ENCODE assay signal across 19 cellular contexts in the genomic region with DNA sequence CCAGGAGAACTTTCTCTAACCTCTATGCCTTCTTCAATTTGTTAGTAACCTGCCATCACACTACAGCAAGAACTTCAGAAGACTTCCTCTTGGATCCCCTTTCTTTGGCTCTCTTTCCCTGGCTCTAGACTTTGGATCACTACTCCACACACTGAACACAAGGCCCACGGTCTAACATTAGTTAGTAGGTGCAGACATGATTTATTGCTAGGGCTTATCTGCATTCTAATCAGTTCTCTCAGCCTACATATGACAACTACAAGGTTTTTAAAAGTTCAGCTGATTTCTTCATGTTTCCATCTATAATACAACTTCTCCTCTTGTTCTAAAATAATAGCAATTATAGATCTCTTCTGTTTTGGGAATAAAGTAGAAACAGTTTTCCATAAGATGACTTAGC.
"Had no signal": no experiment of that assay in that cellular context is flagged by ENCODE, and none has a peak within 500 bp of the region (broad histone marks: within the 10 kb centered on the region; RNA-seq: fewer than 3 reads in every experiment).

No MANE protein-coding gene starts in this region.

- H3K9me3 ChIP-seq: adrenal gland, esophagus squamous epithelium, lower lobe of right lung, sigmoid colon, thoracic aorta, upper lobe of left lung had no signal

- H3K36me3 ChIP-seq: adrenal gland, esophagus squamous epithelium, lower lobe of right lung, sigmoid colon, thoracic aorta, upper lobe of left lung had no signal

- H3K4me1 ChIP-seq: adrenal gland, lower lobe of right lung, sigmoid colon, upper lobe of left lung had no signal

- H3K4me3 ChIP-seq: adrenal gland, esophagus squamous epithelium, lower lobe of right lung, sigmoid colon, thoracic aorta, upper lobe of left lung had no signal

- ATAC-seq: activated naive CD4-positive, alpha-beta T cell treated with anti-CD3 and anti-CD28 coated beads, Interleukin-2, amount 50 U/mL, for 72 hours; left cardiac atrium; lower lobe of right lung; natural killer cell treated with Interleukin-12 subunit alpha and Interleukin-12 subunit beta and Interleukin-15 and Interleukin-18, amount 100 ng/mL, for 72 hours; stimulated activated memory B cell treated with anti-CD40 and anti-IgM and Interleukin-4, amounts not matched to agents 10 μg/mL and 1 μg/mL and 100 μg/mL, for 72 hours had no signal

- H3K27me3 ChIP-seq: adrenal gland, esophagus squamous epithelium, sigmoid colon, upper lobe of left lung had no signal

- H3K27ac ChIP-seq: adrenal gland, esophagus squamous epithelium, lower lobe of right lung, sigmoid colon, thoracic aorta, upper lobe of left lung had no signal

- DNase-seq: activated B cell treated with CpG ODN at 0.5 μM for 24 hours; activated CD4-positive, alpha-beta memory T cell treated with anti-CD3 and anti-CD28 coated beads for 36 hours; activated CD4-positive, alpha-beta T cell treated with anti-CD3 and anti-CD28 coated beads for 4 hours; activated gamma-delta T cell treated with Interleukin-2 at 50 U/mL for 16 hours; activated T-cell treated with anti-CD3 and anti-CD28 coated beads for 4 hours; adrenal gland; effector CD8-positive, alpha-beta T cell; esophagus squamous epithelium; left cardiac atrium; lower lobe of right lung; occipital lobe; posterior cingulate gyrus; sigmoid colon; stimulated activated CD4-positive, alpha-beta T cell treated with anti-CD3 and anti-CD28 coated beads, Interleukin-4, amount 100 ng/mL, for 4 hours; upper lobe of left lung had no signal
